In the genomic region with DNA sequence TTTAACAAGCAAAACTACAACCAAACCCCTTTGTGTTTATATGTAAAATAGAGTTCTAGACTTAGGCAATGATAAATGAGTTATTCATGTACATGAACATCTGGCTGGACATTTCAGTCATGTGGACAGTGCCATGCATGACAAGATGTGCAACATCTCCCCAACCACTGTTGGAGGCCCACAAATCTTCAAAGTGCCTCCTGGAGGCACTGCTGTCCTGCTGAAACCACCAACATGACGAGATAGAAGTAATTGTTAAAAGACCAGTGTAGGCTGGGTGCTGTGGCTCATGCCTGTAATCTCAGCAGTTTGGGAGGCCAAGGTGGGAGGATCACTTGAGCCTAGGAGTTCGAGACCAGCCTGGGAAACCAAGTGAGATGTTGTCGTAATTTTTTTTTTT, we compare ENCODE assay signal across 22 cellular contexts. TPM values are rescaled to one million over a fixed set of nuclear protein-coding genes. Genes with fewer than 3 reads are reported as not detected.
A peak's percentile ranks its signal among the peaks of the same experiment; 100 is the strongest.
DNase-seq lines count a peak whose midpoint lies in the region; ATAC-seq and TF ChIP-seq lines count a peak whose summit lies in the region.
"Had no signal": no experiment of that assay in that cellular context is flagged by ENCODE, and none has a peak within 500 bp of the region (broad histone marks: within the 10 kb centered on the region; RNA-seq: fewer than 3 reads in every experiment).

No MANE protein-coding gene starts in this region.

- no peak overlapping the region for H3K4me2 ChIP-seq in OCI-LY3 (ENCODE audit: low read length)

- H3K4me3 Mint-ChIP-seq in CD4-positive, alpha-beta T cell = no peak overlapping the region
- H3K4me3 Mint-ChIP-seq: activated CD8-positive, alpha-beta T cell treated with anti-CD3 and anti-CD28 coated beads, Interleukin-2, amount 10 ng/mL, durations not matched to agents 7 days and 5 days; brain; CD8-positive, alpha-beta memory T cell; natural killer cell treated with Interleukin-12 subunit alpha and Interleukin-12 subunit beta and Interleukin-15 and Interleukin-18, amount 100 ng/mL, for 72 hours had no signal

- H3K36me3 Mint-ChIP-seq in CD4-positive, alpha-beta T cell (ENCODE audit: low read depth) = no peaks in the 10 kb centered on the region
- H3K36me3 Mint-ChIP-seq: brain; CD8-positive, alpha-beta memory T cell; natural killer cell treated with Interleukin-12 subunit alpha and Interleukin-12 subunit beta and Interleukin-15 and Interleukin-18, amount 100 ng/mL, for 72 hours had no signal

- H3K9ac ChIP-seq in OCI-LY3 (ENCODE audit: low read length) = no peak overlapping the region

- H3K4me3 ChIP-seq in OCI-LY3 (ENCODE audit: low read length) (no peak overlapping the region), choroid plexus epithelial cell (ENCODE audit: low read depth, low read length) (no peak overlapping the region)
- H3K4me3 ChIP-seq: lung, mucosa of descending colon, SK-N-MC, thoracic aorta, uterus had no signal

- H3K79me2 ChIP-seq in OCI-LY3 (ENCODE audit: low read length) = no peaks in the 10 kb centered on the region

- no peaks in the 10 kb centered on the region for H3K9me3 Mint-ChIP-seq in CD4-positive, alpha-beta T cell
- H3K9me3 Mint-ChIP-seq: brain; CD8-positive, alpha-beta memory T cell; natural killer cell treated with Interleukin-12 subunit alpha and Interleukin-12 subunit beta and Interleukin-15 and Interleukin-18, amount 100 ng/mL, for 72 hours had no signal

- TF ChIP-seq CTCF in OCI-LY3 (IDR thresholded peaks at IDR 0.05; ENCODE audit: low read depth, low read length) = peak; percentile 29
- peak; percentile 10 for TF ChIP-seq CTCF in choroid plexus epithelial cell (conservative IDR thresholded peaks at IDR 0.05; ENCODE audit: low read depth, low read length)
- no peak for TF ChIP-seq CTCF in CD4-positive, alpha-beta T cell (IDR thresholded peaks at IDR 0.05)

- no peak overlapping the region for H3K27ac ChIP-seq in OCI-LY3 (ENCODE audit: low read length)
- no peak overlapping the region for H3K27ac ChIP-seq in CD4-positive, alpha-beta T cell (ENCODE audit: low read depth, low read length)
- H3K27ac ChIP-seq: SK-N-MC, thoracic aorta, uterus had no signal

- H3K36me3 ChIP-seq in OCI-LY3 (replicated peaks; ENCODE audit: low read depth, low read length) = no peaks in the 10 kb centered on the region
- H3K36me3 ChIP-seq: thoracic aorta, uterus had no signal

- H3K4me1 Mint-ChIP-seq in CD4-positive, alpha-beta T cell (ENCODE audit: low read depth) = no peaks in the 10 kb centered on the region
- H3K4me1 Mint-ChIP-seq: brain; CD8-positive, alpha-beta memory T cell had no signal

- DNase-seq in DMS53 (lab: John Stamatoyannopoulos, UW) (peak; percentile 23), DMS53 treated with DMSO at 0.1 percent for 48 hours (lab: John Stamatoyannopoulos, UW; ENCODE audit: unreplicated experiment) (no peak), ELR (ENCODE audit: low read depth) (peak; percentile 32), choroid plexus epithelial cell (ENCODE audit: low read depth) (no peak), 8988T (no peak)
- no peak for DNase-seq in CD4-positive, alpha-beta T cell
- DNase-seq: activated CD8-positive, alpha-beta T cell treated with anti-CD3 and anti-CD28 coated beads, Interleukin-2, amount 10 ng/mL, durations not matched to agents 7 days and 5 days; CD8-positive, alpha-beta memory T cell; head of caudate nucleus; mucosa of descending colon; NCI-H1105 treated with DMSO at 0.1 percent for 48 hours; NCI-H2029 treated with DMSO at 0.1 percent for 48 hours; NCI-H226; stimulated activated naive CD4-positive, alpha-beta T cell treated with Interleukin-2 at 50 U/mL for 16 hours; uterus had no signal

- no peaks in the 10 kb centered on the region for H4K20me1 ChIP-seq in OCI-LY3 (ENCODE audit: insufficient read depth, low read length)

- no peaks in the 10 kb centered on the region for H3K27me3 Mint-ChIP-seq in CD4-positive, alpha-beta T cell
- H3K27me3 Mint-ChIP-seq: brain; CD8-positive, alpha-beta memory T cell; natural killer cell treated with Interleukin-12 subunit alpha and Interleukin-12 subunit beta and Interleukin-15 and Interleukin-18, amount 100 ng/mL, for 72 hours had no signal

- H2AFZ ChIP-seq in OCI-LY3 (ENCODE audit: low read depth, low read length) = no peak overlapping the region

- peaks cover 4% of the 10 kb centered on the region for H3K4me1 ChIP-seq in OCI-LY3 (ENCODE audit: low read length)
- H3K4me1 ChIP-seq: uterus had no signal

- POLR2A ChIA-PET in CD4-positive, alpha-beta T cell (lab: Charles Lee) = no interaction called here

- H3K9me3 ChIP-seq in OCI-LY3 (ENCODE audit: insufficient read depth, low read length) = no peaks in the 10 kb centered on the region
- no peaks in the 10 kb centered on the region for H3K9me3 ChIP-seq in CD4-positive, alpha-beta T cell (ENCODE audit: control insufficient read depth, low read length)
- H3K9me3 ChIP-seq: mucosa of descending colon, thoracic aorta, uterus had no signal

- no peak overlapping the region for H3K27ac Mint-ChIP-seq in CD4-positive, alpha-beta T cell
- H3K27ac Mint-ChIP-seq: activated CD8-positive, alpha-beta T cell treated with anti-CD3 and anti-CD28 coated beads, Interleukin-2, amount 10 ng/mL, durations not matched to agents 7 days and 5 days; brain; CD8-positive, alpha-beta memory T cell; natural killer cell treated with Interleukin-12 subunit alpha and Interleukin-12 subunit beta and Interleukin-15 and Interleukin-18, amount 100 ng/mL, for 72 hours had no signal

- CTCF ChIA-PET in CD4-positive, alpha-beta T cell (lab: Charles Lee) = no interaction called here

- no peak for ATAC-seq in HG03457 (IDR thresholded peaks at IDR 0.05; ENCODE audit: unreplicated experiment)
- ATAC-seq in CD4-positive, alpha-beta T cell (ENCODE audit: poor library complexity) = no peak
- ATAC-seq: activated CD8-positive, alpha-beta T cell treated with anti-CD3 and anti-CD28 coated beads, Interleukin-2, amount 10 ng/mL, durations not matched to agents 7 days and 5 days; mucosa of descending colon; natural killer cell treated with Interleukin-12 subunit alpha and Interleukin-12 subunit beta and Interleukin-15 and Interleukin-18, amount 100 ng/mL, for 72 hours had no signal

- H3K27me3 ChIP-seq in OCI-LY3 (ENCODE audit: low read depth, low read length) = no peaks in the 10 kb centered on the region
- H3K27me3 ChIP-seq in CD4-positive, alpha-beta T cell (ENCODE audit: control insufficient read depth, insufficient read depth, low read length) = no peaks in the 10 kb centered on the region
- H3K27me3 ChIP-seq: uterus had no signal

- intact Hi-C loops in CD4-positive, alpha-beta T cell (cut with DNase I, micrococcal nuclease) = loop anchor here in 1 of 2 experiments (5.0 kb wide), 1 partner anchor 32 kb away; a partner anchor contains a TSS

RNA-seq across cellular contexts. Expression of a gene that starts 18.5 kb away (rescaled TPM):
- 100 to 1,000 TPM; 410 to 423 TPM for total RNA-seq in CD4-positive, alpha-beta T cell

RNA-seq across cellular contexts. Expression of a gene that starts 32.9 kb away (rescaled TPM):
- 100 to 1,000 TPM; 145 to 156 TPM for total RNA-seq in CD4-positive, alpha-beta T cell

Comparison
In these comparisons a context has a peak if more than half of its experiments do, and no peak if none do; other contexts are left out.
1. DNase-seq: peak in DMS53 (single experiment) and ELR (single experiment); none in DMS53 treated with DMSO at 0.1 percent for 48 hours (single experiment), choroid plexus epithelial cell (single experiment), 8988T (single experiment) and CD4-positive, alpha-beta T cell (0 of 10).